22 cellular contexts compared by ENCODE assay signal in genomic region chr12:3593906-3594305, GRCh38.
A peak's percentile ranks its signal among the peaks of the same experiment; 100 is the strongest.
DNase-seq lines count a peak whose midpoint lies in the region; ATAC-seq and TF ChIP-seq lines count a peak whose summit lies in the region.
"Had no signal": no experiment of that assay in that cellular context is flagged by ENCODE, and none has a peak within 500 bp of the region (broad histone marks: within the 10 kb centered on the region; RNA-seq: fewer than 3 reads in every experiment).

No MANE protein-coding gene starts in this region.

- H2AK9ac ChIP-seq in IMR-90 (replicated peaks; ENCODE audit: low read depth, low read length, poor library complexity): no peak overlapping the region

- no peaks in the 10 kb centered on the region for H3K9me3 Mint-ChIP-seq in CD14-positive monocyte
- H3K9me3 Mint-ChIP-seq in neural progenitor cell: no peaks in the 10 kb centered on the region
- H3K9me3 Mint-ChIP-seq: CD4-positive, alpha-beta T cell; IgD-negative memory B cell had no signal

- H2BK15ac ChIP-seq in IMR-90 (ENCODE audit: low read depth, low read length): no peak overlapping the region

- intact Hi-C loops in CD14-positive monocyte (cut with micrococcal nuclease): no loop called here
- intact Hi-C loops in IMR-90 (cut with micrococcal nuclease): no loop called here
- intact Hi-C loops in spleen (cut with DNase I; ENCODE audit: low total_unique reads): no loop called here
- intact Hi-C loops in left cardiac atrium (cut with DNase I): no loop called here

- H3K14ac ChIP-seq in IMR-90 (replicated peaks; ENCODE audit: low read depth, low read length): no peak overlapping the region

- dilution Hi-C loops in IMR-90 (cut with HindIII; ENCODE audit: low sequenced_read_pairs, unreplicated experiment): no loop called here

- H3K36me3 Mint-ChIP-seq in CD14-positive monocyte (no peaks in the 10 kb centered on the region), neural progenitor cell (no peaks in the 10 kb centered on the region)
- H3K36me3 Mint-ChIP-seq: IgD-negative memory B cell had no signal

- H3K4me3 Mint-ChIP-seq in CD14-positive monocyte: no peak overlapping the region
- H3K4me3 Mint-ChIP-seq in neural progenitor cell: no peak overlapping the region
- H3K4me3 Mint-ChIP-seq: CD4-positive, alpha-beta T cell; IgD-negative memory B cell had no signal

- POLR2A ChIA-PET in IMR-90 (lab: Charles Lee; ENCODE audit: unreplicated experiment): no interaction called here
- POLR2A ChIA-PET in RWPE1 (lab: Yijun Ruan, JAX; ENCODE audit: low non-redundant PET): no interaction called here

- H2BK5ac ChIP-seq in IMR-90 (ENCODE audit: low read depth, low read length, poor library complexity, severe bottlenecking): no peak overlapping the region

- no peak overlapping the region for H3K56ac ChIP-seq in IMR-90 (ENCODE audit: extremely low read depth, insufficient read depth, low read length)

- TF ChIP-seq CTCF in CD14-positive monocyte (IDR thresholded peaks at IDR 0.05) (no peak), IMR-90 (conservative IDR thresholded peaks at IDR 0.05; ENCODE audit: low read depth, low read length) (no peak), neural progenitor cell (IDR thresholded peaks at IDR 0.05) (no peak), spleen (IDR thresholded peaks at IDR 0.05 in 8 of 11, conservative IDR thresholded peaks at IDR 0.05 in 3 of 11) (no peak), RWPE1 (conservative IDR thresholded peaks at IDR 0.05; ENCODE audit: low read depth) (no peak)

- H3K18ac ChIP-seq in IMR-90 (ENCODE audit: low read depth, low read length): no peak overlapping the region

- 68% methylated on average over 5 of the region's 8 CpGs; no CpG with 5 or more reads in 1 of the 2 experiments for WGBS in IMR-90 (ENCODE audit: extremely low coverage in 2 of 2, insufficient read length in 1 of 2), 2 experiments
- 87 to 93% (median 92%) methylated on average over 8 of the region's 8 CpGs for WGBS in spleen, 5 donors

- no peak overlapping the region for H4K5ac ChIP-seq in IMR-90 (ENCODE audit: low read depth, low read length)

- no peaks in the 10 kb centered on the region for H3K9me1 ChIP-seq in IMR-90 (ENCODE audit: insufficient read depth, low read length)

- H3K36me3 ChIP-seq in IMR-90 (ENCODE audit: control insufficient read depth, insufficient read depth, low read length) (no peaks in the 10 kb centered on the region), neural progenitor cell (no peaks in the 10 kb centered on the region), spleen (no peaks in the 10 kb centered on the region)
- H3K36me3 ChIP-seq: BLaER1 had no signal

- H3K9me3 ChIP-seq in IMR-90 (ENCODE audit: control insufficient read depth, insufficient read depth, low read length) (no peaks in the 10 kb centered on the region), neural progenitor cell (ENCODE audit: low read depth) (no peaks in the 10 kb centered on the region), spleen (no peaks in the 10 kb centered on the region)
- H3K9me3 ChIP-seq: BLaER1 had no signal

- ATAC-seq in IMR-90 (ENCODE audit: low read depth) (no peak), HG03457 (IDR thresholded peaks at IDR 0.05; ENCODE audit: unreplicated experiment) (no peak), left cardiac atrium (no peak)

- TF ChIP-seq POLR2A in IMR-90 (IDR thresholded peaks at IDR 0.05; ENCODE audit: low read depth, low read length): no peak
- no peak for TF ChIP-seq POLR2A in spleen (IDR thresholded peaks at IDR 0.05)

- H3K4me1 Mint-ChIP-seq in CD14-positive monocyte (no peaks in the 10 kb centered on the region), neural progenitor cell (peaks cover 8% of the 10 kb centered on the region)
- H3K4me1 Mint-ChIP-seq: IgD-negative memory B cell had no signal

- peaks cover 4 to 8% (median 4%) of the 10 kb centered on the region in 3 donors for H3K27me3 Mint-ChIP-seq in CD14-positive monocyte (ENCODE audit: low read depth in 3 of 3)
- peaks cover 2% of the 10 kb centered on the region for H3K27me3 Mint-ChIP-seq in neural progenitor cell (ENCODE audit: insufficient read depth, low read depth)
- H3K27me3 Mint-ChIP-seq: CD4-positive, alpha-beta T cell had no signal

- H2AFZ ChIP-seq in IMR-90 (replicated peaks; ENCODE audit: low read length, poor library complexity): peak overlapping the region; percentile 41
- no peak overlapping the region for H2AFZ ChIP-seq in neural progenitor cell (replicated peaks)
- H2AFZ ChIP-seq: PC-9 had no signal

- no peaks in the 10 kb centered on the region for H3K79me1 ChIP-seq in IMR-90 (ENCODE audit: low read depth in 1 of 2, low read length in 2 of 2)

- no peaks in the 10 kb centered on the region for H3F3A ChIP-seq in neural progenitor cell (ENCODE audit: low read depth)

- H3K23ac ChIP-seq in IMR-90 (ENCODE audit: low read depth, low read length): no peak overlapping the region

- no TSS peak for BruUV-seq in IMR-90 (replicated peaks; lab: Mats Ljungman, UMichigan)

- H4K20me1 ChIP-seq in IMR-90 (ENCODE audit: insufficient read depth, low read length) (no peaks in the 10 kb centered on the region), neural progenitor cell (ENCODE audit: low read depth) (no peaks in the 10 kb centered on the region)
- H4K20me1 ChIP-seq: BLaER1 had no signal

- no peak overlapping the region for H2BK20ac ChIP-seq in IMR-90 (ENCODE audit: low read depth, low read length)

- H3K27me3 ChIP-seq in IMR-90 (ENCODE audit: control insufficient read depth, insufficient read depth, low read length) (no peaks in the 10 kb centered on the region; the same call in 1 of the 2 replicates), neural progenitor cell (no peaks in the 10 kb centered on the region), spleen (replicated peaks in 1 of 7) (no peaks in the 10 kb centered on the region)
- H3K27me3 ChIP-seq: BLaER1 had no signal

- TF ChIP-seq RAD21 in IMR-90 (IDR thresholded peaks at IDR 0.05; ENCODE audit: low read length): no peak

- no peak overlapping the region for H4K8ac ChIP-seq in IMR-90 (ENCODE audit: low read depth in 2 of 2, low read length in 2 of 2)

- H3K4me3 ChIP-seq in IMR-90 (ENCODE audit: insufficient read depth, low read depth, low read length) (no peak overlapping the region), neural progenitor cell (no peak overlapping the region), spleen (no peak overlapping the region)
- H3K4me3 ChIP-seq: BLaER1, PC-9 had no signal

- no peak overlapping the region for H3K27ac ChIP-seq in IMR-90 (ENCODE audit: insufficient read depth, low read length)
- no peak overlapping the region for H3K27ac ChIP-seq in neural progenitor cell
- no peak overlapping the region for H3K27ac ChIP-seq in spleen
- no peak overlapping the region for H3K27ac ChIP-seq in RWPE1
- H3K27ac ChIP-seq: BLaER1, KMS-11, PC-9 had no signal

- H3K4me2 ChIP-seq in IMR-90 (ENCODE audit: low read depth, low read length) (no peak overlapping the region), neural progenitor cell (no peak overlapping the region)
- H3K4me2 ChIP-seq: BLaER1, KMS-11, PC-9 had no signal

- no peaks in the 10 kb centered on the region for H3K79me2 ChIP-seq in neural progenitor cell (ENCODE audit: low read depth)

- no peak overlapping the region for H3K4ac ChIP-seq in IMR-90 (ENCODE audit: low read depth, low read length)

- H3K9ac ChIP-seq in IMR-90 (ENCODE audit: low read depth, low read length) (no peak overlapping the region), neural progenitor cell (no peak overlapping the region)
- H3K9ac ChIP-seq: BLaER1, KMS-11 had no signal

- H3K27ac Mint-ChIP-seq in CD14-positive monocyte: no peak overlapping the region
- H3K27ac Mint-ChIP-seq in neural progenitor cell: peak overlapping the region; percentile 46
- H3K27ac Mint-ChIP-seq: CD4-positive, alpha-beta T cell; IgD-negative memory B cell had no signal

- CTCF ChIA-PET in IMR-90 (lab: Yijun Ruan, JAX): no interaction called here
- CTCF ChIA-PET in RWPE1 (lab: Yijun Ruan, JAX): no interaction called here

- no peak overlapping the region for H2AK5ac ChIP-seq in IMR-90 (ENCODE audit: low read depth, low read length)

- in situ Hi-C loops in IMR-90 (cut with MboI; ENCODE audit: low sequenced_read_pairs): no loop called here

- H2BK120ac ChIP-seq in IMR-90 (ENCODE audit: low read depth, low read length): no peak overlapping the region

- H3K4me1 ChIP-seq in IMR-90 (ENCODE audit: control insufficient read depth, insufficient read depth, low read length) (no peaks in the 10 kb centered on the region), neural progenitor cell (peaks cover 6% of the 10 kb centered on the region), spleen (no peaks in the 10 kb centered on the region)
- H3K4me1 ChIP-seq: BLaER1 had no signal

- H4K91ac ChIP-seq in IMR-90 (ENCODE audit: insufficient read depth, low read depth, low read length): no peak overlapping the region

- DNase-seq in CD14-positive monocyte (ENCODE audit: low spot score) (peak; percentile 40), IMR-90 (no peak), neural progenitor cell (ENCODE audit: low spot score) (no peak), spleen (peak; percentile 58), RWPE1 (ENCODE audit: low spot score) (no peak), left cardiac atrium (no peak)
- DNase-seq: CD4-positive, alpha-beta T cell; DMS53; H7; MM.1S; NCI-H2029; NCI-H446 treated with DMSO at 0.1 percent for 48 hours; NCI-H526; NCI-H82; NK-92 treated with Interleukin-12 subunit alpha and Interleukin-12 subunit beta, amount 100 ng/mL, for 24 hours; PC-9; RPMI8226; SHP77 treated with DMSO at 0.1 percent for 48 hours had no signal

TF ChIP-seq in IMR-90, 13 proteins besides CTCF, POLR2A, EP300 and RAD21 (continues in another document):
- TF ChIP-seq CEBPB (IDR thresholded peaks at IDR 0.05; ENCODE audit: low read depth, low read length) (no peak), NFE2L2 (IDR thresholded peaks at IDR 0.05; ENCODE audit: low read depth, low read length) (no peak), MAFK (IDR thresholded peaks at IDR 0.05; ENCODE audit: low read depth, low read length) (no peak), MXI1 (IDR thresholded peaks at IDR 0.05; ENCODE audit: borderline replicate concordance, low read depth, low read length) (no peak), CHD1 (IDR thresholded peaks at IDR 0.05; ENCODE audit: low read depth, low read length) (no peak), SMC3 (IDR thresholded peaks at IDR 0.05; ENCODE audit: low read depth, low read length) (no peak)
- TF ChIP-seq, protein P1, sequence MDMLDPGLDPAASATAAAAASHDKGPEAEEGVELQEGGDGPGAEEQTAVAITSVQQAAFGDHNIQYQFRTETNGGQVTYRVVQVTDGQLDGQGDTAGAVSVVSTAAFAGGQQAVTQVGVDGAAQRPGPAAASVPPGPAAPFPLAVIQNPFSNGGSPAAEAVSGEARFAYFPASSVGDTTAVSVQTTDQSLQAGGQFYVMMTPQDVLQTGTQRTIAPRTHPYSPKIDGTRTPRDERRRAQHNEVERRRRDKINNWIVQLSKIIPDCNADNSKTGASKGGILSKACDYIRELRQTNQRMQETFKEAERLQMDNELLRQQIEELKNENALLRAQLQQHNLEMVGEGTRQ (IDR thresholded peaks at IDR 0.05; ENCODE audit: low read depth, low read length): no peak

Comparison
In these comparisons a context has a peak if more than half of its experiments do, and no peak if none do; other contexts are left out.
1. DNase-seq: peak in CD14-positive monocyte (single experiment) and spleen (single experiment); none in IMR-90 (single experiment), neural progenitor cell (single experiment), RWPE1 (single experiment) and left cardiac atrium (single experiment).